In the genomic region with DNA sequence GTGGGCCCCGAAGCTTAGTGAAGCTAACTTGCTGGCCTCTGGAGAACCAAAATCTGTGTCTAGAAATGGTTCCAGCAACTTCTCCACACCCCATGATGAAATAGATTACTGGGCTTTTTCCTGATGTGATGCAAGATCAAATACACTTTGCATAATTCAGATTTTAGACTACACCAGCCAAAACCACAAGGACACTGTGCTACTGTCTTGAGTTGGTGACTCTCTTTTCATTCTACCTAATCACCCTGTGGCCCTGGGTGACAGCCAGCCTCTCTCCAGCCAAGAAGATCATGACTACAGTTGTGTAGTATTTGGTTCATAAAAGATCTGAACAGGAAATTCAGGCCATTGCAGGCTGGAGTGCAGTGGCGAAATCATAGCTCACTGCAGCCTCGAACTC, we compare ENCODE assay signal across 16 cellular contexts. TPM values are rescaled to one million over a fixed set of nuclear protein-coding genes. Genes with fewer than 3 reads are reported as not detected.
DNase-seq lines count a peak whose midpoint lies in the region; ATAC-seq and TF ChIP-seq lines count a peak whose summit lies in the region.
"Had no signal": no experiment of that assay in that cellular context is flagged by ENCODE, and none has a peak within 500 bp of the region (broad histone marks: within the 10 kb centered on the region; RNA-seq: fewer than 3 reads in every experiment).

No MANE protein-coding gene starts in this region.

- no peak overlapping the region for H3K27ac ChIP-seq in right cardiac atrium (ENCODE audit: low read length)
- peak overlapping the region in 3 of 4 donors; percentile 32 to 82 (median 80) for H3K27ac ChIP-seq in upper lobe of left lung
- H3K27ac ChIP-seq: colonic mucosa, hepatocyte had no signal

- intact Hi-C loops in right cardiac atrium (cut with DNase I): no loop called here
- intact Hi-C loops in left ventricle myocardium superior (cut with micrococcal nuclease): no loop called here

- H3K4me3 ChIP-seq in right cardiac atrium (ENCODE audit: low read length) (no peak overlapping the region), fibroblast of the aortic adventitia (ENCODE audit: low read depth, low read length) (no peak overlapping the region), upper lobe of left lung (no peak overlapping the region)
- H3K4me3 ChIP-seq: colonic mucosa, hepatocyte had no signal

- 68% methylated on average over 3 of the region's 3 CpGs for WGBS in right cardiac atrium
- 45 to 49% methylated on average over 3 of the region's 3 CpGs for WGBS in upper lobe of left lung, 2 donors

- TF ChIP-seq EP300 in upper lobe of left lung (IDR thresholded peaks at IDR 0.05): peak in 2 of 4 donors; percentile 37 to 91

- no peaks in the 10 kb centered on the region for H3K9me3 ChIP-seq in right cardiac atrium (ENCODE audit: control insufficient read depth, low read length)
- no peaks in the 10 kb centered on the region for H3K9me3 ChIP-seq in upper lobe of left lung
- H3K9me3 ChIP-seq: colonic mucosa had no signal

- DNase-seq in right cardiac atrium (peak in 2 of 3 donors; percentile 55 to 63), left ventricle myocardium superior (no peak), RPMI8226 (peak; percentile 16), fibroblast of the aortic adventitia (ENCODE audit: low read depth) (peak; percentile 74), upper lobe of left lung (peak in 1 of 2 donors; percentile 90), inferior parietal cortex (ENCODE audit: extremely low spot score) (no peak), GM10266 (ENCODE audit: extremely low spot score) (no peak)
- DNase-seq: activated T-cell treated with anti-CD3 and anti-CD28 coated beads, Interleukin-2, amount 50 U/mL, for 48 hours; CD4-positive, alpha-beta T cell; colonic mucosa; NCI-H226; stimulated activated naive CD4-positive, alpha-beta T cell had no signal

- H3K36me3 ChIP-seq in upper lobe of left lung: no peaks in the 10 kb centered on the region
- H3K36me3 ChIP-seq: colonic mucosa had no signal

- peak; percentile 11 to 65 for ATAC-seq in right cardiac atrium
- no peak for ATAC-seq in left ventricle myocardium superior
- ATAC-seq in upper lobe of left lung (ENCODE audit: low FRiP score in 2 of 2): peak; percentile 83 to 84
- no peak for ATAC-seq in HG03095 (IDR thresholded peaks at IDR 0.05; ENCODE audit: unreplicated experiment)

- no peak for TF ChIP-seq POLR2A in upper lobe of left lung (IDR thresholded peaks at IDR 0.05)

- H3K4me1 ChIP-seq in right cardiac atrium (ENCODE audit: control insufficient read depth, insufficient read depth, low read length): no peaks in the 10 kb centered on the region
- peaks cover 0 to 6% (median 2%) of the 10 kb centered on the region in 4 donors for H3K4me1 ChIP-seq in upper lobe of left lung
- H3K4me1 ChIP-seq: colonic mucosa had no signal

- H3K27me3 ChIP-seq in right cardiac atrium (ENCODE audit: control insufficient read depth, insufficient read depth) (no peaks in the 10 kb centered on the region), upper lobe of left lung (no peaks in the 10 kb centered on the region)
- H3K27me3 ChIP-seq: colonic mucosa had no signal

- no peak for TF ChIP-seq CTCF in fibroblast of the aortic adventitia (IDR thresholded peaks at IDR 0.05; ENCODE audit: insufficient read depth, low read length)
- TF ChIP-seq CTCF in upper lobe of left lung (IDR thresholded peaks at IDR 0.05): no peak
- no peak for TF ChIP-seq CTCF in GM10266 (IDR thresholded peaks at IDR 0.05; ENCODE audit: control insufficient read depth, insufficient read depth, low read depth, missing control alignments)

RNA-seq across cellular contexts. Expression of a gene that starts 22.2 kb away (rescaled TPM):
- total RNA-seq in right cardiac atrium (10 to 100 TPM; 10.7 to 28.8 (median 16.1) TPM), left ventricle myocardium superior (70.9 TPM), fibroblast of the aortic adventitia (ENCODE audit: low replicate concordance) (not detected in 2 replicates), upper lobe of left lung (10 to 100 TPM in 5 of 6 donors, 1 to 10 TPM in 1; 2.3 to 35.6 (median 28.8) TPM)
- 17.0 TPM for polyA plus RNA-seq in right cardiac atrium
- total RNA-seq: CD4-positive, alpha-beta T cell; myocyte; T-helper 1 cell treated with Interleukin-12 subunit alpha and Interleukin-12 subunit beta and Interleukin-4 antibody, amounts not matched to agents 30 ng/mL and 1 ng/mL, for 36 hours had no signal

RNA-seq across cellular contexts. Expression of a gene that starts 24.2 kb away (rescaled TPM):
- total RNA-seq in right cardiac atrium (under 1 TPM in 2 of 4 donors, not detected in 2; 0.20 to 0.53 TPM), left ventricle myocardium superior (0.30 TPM), fibroblast of the aortic adventitia (ENCODE audit: low replicate concordance) (not detected in 2 replicates), upper lobe of left lung (1 to 10 TPM in 1 of 6 donors, under 1 TPM in 2, not detected in 3; 0.24 to 3.1 (median 0.31) TPM)
- polyA plus RNA-seq in right cardiac atrium: 0.43 TPM
- total RNA-seq: colonic mucosa, hepatocyte, myocyte had no signal
- polyA plus RNA-seq: hepatocyte had no signal

RNA-seq across cellular contexts. Expression of a gene that starts 34.3 kb away (rescaled TPM):
- total RNA-seq in right cardiac atrium: 10 to 100 TPM in 2 of 4 donors, 1 to 10 TPM in 2; 8.8 to 11.2 (median 10.0) TPM
- 7.6 TPM for polyA plus RNA-seq in right cardiac atrium
- total RNA-seq in left ventricle myocardium superior: 7.1 TPM
- 26.3 and 34.8 TPM in 2 replicates for total RNA-seq in fibroblast of the aortic adventitia (ENCODE audit: low replicate concordance)
- total RNA-seq in upper lobe of left lung: 100 to 1,000 TPM in 1 of 6 donors, 10 to 100 TPM in 5; 31.2 to 107 (median 42.1) TPM

Comparison
In these comparisons a context has a peak if more than half of its experiments do, and no peak if none do; other contexts are left out.
1. ATAC-seq: peak in right cardiac atrium (2 of 2) and upper lobe of left lung (2 of 2); none in left ventricle myocardium superior (single experiment) and HG03095 (single experiment).
2. DNase-seq: peak in right cardiac atrium (2 of 3), RPMI8226 (single experiment) and fibroblast of the aortic adventitia (single experiment); none in left ventricle myocardium superior (single experiment), inferior parietal cortex (single experiment) and GM10266 (single experiment).